In genomic region chr4:99655315-99656081, GRCh38 we compare ENCODE assay signal across 11 cellular contexts. TPM values are rescaled to one million over a fixed set of nuclear protein-coding genes. Genes with fewer than 3 reads are reported as not detected.
DNase-seq lines count a peak whose midpoint lies in the region; ATAC-seq and TF ChIP-seq lines count a peak whose summit lies in the region.
"Had no signal": no experiment of that assay in that cellular context is flagged by ENCODE, and none has a peak within 500 bp of the region (broad histone marks: within the 10 kb centered on the region; RNA-seq: fewer than 3 reads in every experiment).

No MANE protein-coding gene starts in this region.

- H3K79me2 ChIP-seq in neural progenitor cell (ENCODE audit: low read depth): no peaks in the 10 kb centered on the region

- no peaks in the 10 kb centered on the region for H3K27me3 Mint-ChIP-seq in neural progenitor cell (ENCODE audit: insufficient read depth, low read depth)

- no peaks in the 10 kb centered on the region for H3K36me3 ChIP-seq in neural progenitor cell

- no peaks in the 10 kb centered on the region for H3K27me3 ChIP-seq in neural progenitor cell

- peak; percentile 47 for ATAC-seq in Right ventricle myocardium inferior
- ATAC-seq in HG02884 (IDR thresholded peaks at IDR 0.05; ENCODE audit: unreplicated experiment): no peak

- no peaks in the 10 kb centered on the region for H3K9me3 Mint-ChIP-seq in neural progenitor cell
- H3K9me3 Mint-ChIP-seq: activated CD4-positive, alpha-beta T cell treated with anti-CD3 and anti-CD28 coated beads, Interleukin-2, amount 10 ng/mL, durations not matched to agents 24 days and 14 days; central memory CD8-positive, alpha-beta T cell had no signal

- TF ChIP-seq CTCF in neural progenitor cell (IDR thresholded peaks at IDR 0.05): no peak

- H3K9ac ChIP-seq in neural progenitor cell: no peak overlapping the region

- no peaks in the 10 kb centered on the region for H4K20me1 ChIP-seq in neural progenitor cell (ENCODE audit: low read depth)

- no peaks in the 10 kb centered on the region for H3K9me3 ChIP-seq in neural progenitor cell (ENCODE audit: low read depth)

- no peak overlapping the region for H2AFZ ChIP-seq in neural progenitor cell (replicated peaks)

- no peak overlapping the region for H3K4me3 Mint-ChIP-seq in neural progenitor cell
- H3K4me3 Mint-ChIP-seq: activated CD4-positive, alpha-beta T cell treated with anti-CD3 and anti-CD28 coated beads, Interleukin-2, amount 10 ng/mL, durations not matched to agents 24 days and 14 days; central memory CD8-positive, alpha-beta T cell had no signal

- H3K4me3 ChIP-seq in neural progenitor cell: no peak overlapping the region
- H3K4me3 ChIP-seq: smooth muscle cell had no signal

- H3K4me2 ChIP-seq in neural progenitor cell: no peak overlapping the region
- H3K4me2 ChIP-seq: smooth muscle cell had no signal

- DNase-seq in Right ventricle myocardium inferior (ENCODE audit: missing footprints): peak; percentile 70
- no peak for DNase-seq in cardiac septum (ENCODE audit: low spot score)
- DNase-seq in astrocyte of the hippocampus (ENCODE audit: low read depth, low spot score): peak; percentile 91
- peak; percentile 51 for DNase-seq in iris pigment epithelial cell (ENCODE audit: low read depth)
- no peak for DNase-seq in neural progenitor cell (ENCODE audit: low spot score)
- DNase-seq in stimulated activated CD4-positive, alpha-beta T cell treated with anti-CD3 and anti-CD28 coated beads, Interleukin-4, amount 100 ng/mL, for 4 hours: no peak
- no peak for DNase-seq in NCI-H526 (lab: John Stamatoyannopoulos, UW)
- DNase-seq: activated CD4-positive, alpha-beta T cell treated with anti-CD3 and anti-CD28 coated beads, Interleukin-2, amount 10 ng/mL, durations not matched to agents 24 days and 14 days had no signal

- no peaks in the 10 kb centered on the region for H3K4me1 ChIP-seq in neural progenitor cell

- no peak overlapping the region for H3K27ac ChIP-seq in neural progenitor cell

- peaks cover 25% of the 10 kb centered on the region for H3K4me1 Mint-ChIP-seq in neural progenitor cell
- H3K4me1 Mint-ChIP-seq: activated CD4-positive, alpha-beta T cell treated with anti-CD3 and anti-CD28 coated beads, Interleukin-2, amount 10 ng/mL, durations not matched to agents 24 days and 14 days; central memory CD8-positive, alpha-beta T cell had no signal

- no peaks in the 10 kb centered on the region for H3K36me3 Mint-ChIP-seq in neural progenitor cell

- H3F3A ChIP-seq in neural progenitor cell (ENCODE audit: low read depth): no peaks in the 10 kb centered on the region

- intact Hi-C loops in Right ventricle myocardium inferior (cut with DNase I): loop anchor here (5.0 kb wide), 2 partner anchors 67 to 152 kb away; no protein-coding TSS in a partner anchor
- intact Hi-C loops in cardiac septum (cut with DNase I): loop anchor here (10.0 kb wide), 1 partner anchor 69 kb away; no protein-coding TSS in a partner anchor

- H3K27ac Mint-ChIP-seq in neural progenitor cell: no peak overlapping the region
- H3K27ac Mint-ChIP-seq: activated CD4-positive, alpha-beta T cell treated with anti-CD3 and anti-CD28 coated beads, Interleukin-2, amount 10 ng/mL, durations not matched to agents 24 days and 14 days had no signal

RNA-seq across cellular contexts. Expression of gene C4orf54, which starts 2.1 kb away (rescaled TPM):
- 6.4 TPM for total RNA-seq in Right ventricle myocardium inferior
- 1.3 TPM for total RNA-seq in cardiac septum
- not detected in 2 replicates for total RNA-seq in neural progenitor cell (ENCODE audit: low replicate concordance)
- total RNA-seq: activated CD4-positive, alpha-beta T cell treated with anti-CD3 and anti-CD28 coated beads, Interleukin-2, amount 10 ng/mL, durations not matched to agents 24 days and 14 days; smooth muscle cell had no signal

Comparison
In these comparisons a context has a peak if more than half of its experiments do, and no peak if none do; other contexts are left out.
1. DNase-seq: peak in Right ventricle myocardium inferior (single experiment), astrocyte of the hippocampus (single experiment) and iris pigment epithelial cell (single experiment); none in cardiac septum (single experiment), neural progenitor cell (single experiment), stimulated activated CD4-positive, alpha-beta T cell treated with anti-CD3 and anti-CD28 coated beads, Interleukin-4, amount 100 ng/mL, for 4 hours (0 of 2) and NCI-H526 (0 of 2).